Comparison of ENCODE assay signal across 8 cellular contexts in genomic region chr4:88592600-88593448, GRCh38. TPM values are rescaled to one million over a fixed set of nuclear protein-coding genes. Genes with fewer than 3 reads are reported as not detected.
A peak's percentile ranks its signal among the peaks of the same experiment; 100 is the strongest.
DNase-seq lines count a peak whose midpoint lies in the region; ATAC-seq lines count a peak whose summit lies in the region.

No MANE protein-coding gene starts in this region.

- H3K9ac ChIP-seq in BLaER1 (peak overlapping the region; percentile 87), NT2/D1 (ENCODE audit: insufficient read length, low read depth) (peak overlapping the region; percentile 64)

- ATAC-seq in GM19035 (IDR thresholded peaks at IDR 0.05; ENCODE audit: unreplicated experiment) (peak; percentile 80), HG03196 (IDR thresholded peaks at IDR 0.05; ENCODE audit: unreplicated experiment) (peak; percentile 74)

- H3K9me3 ChIP-seq in BLaER1: no peaks in the 10 kb centered on the region
- H3K9me3 ChIP-seq in NT2/D1 (ENCODE audit: insufficient read depth, low read length): no peaks in the 10 kb centered on the region

- peak overlapping the region; percentile 93 for H3K4me3 ChIP-seq in BLaER1
- H3K4me3 ChIP-seq in NT2/D1 (ENCODE audit: insufficient read length, low read depth): peak overlapping the region; percentile 62

- peaks cover 34% of the 10 kb centered on the region for H4K20me1 ChIP-seq in BLaER1

- DNase-seq in NT2/D1 (ENCODE audit: low read depth, low spot score): no peak
- peak; percentile 80 for DNase-seq in activated T-cell treated with anti-CD3 and anti-CD28 coated beads for 24 hours (ENCODE audit: low read depth)
- peak; percentile 97 for DNase-seq in epithelial cell of prostate (ENCODE audit: low read depth, low spot score)
- peak; percentile 75 for DNase-seq in mucosa of gallbladder (ENCODE audit: low spot score)
- peak; percentile 67 to 81 for DNase-seq in stimulated activated CD8-positive, alpha-beta memory T cell treated with anti-CD3 and anti-CD28 coated beads, Interleukin-4, amount 100 ng/mL, for 4 hours (ENCODE audit: low read depth in 2 of 2, low spot score in 1 of 2)

- H3K4me2 ChIP-seq in BLaER1: peak overlapping the region; percentile 90

- H3K36me3 ChIP-seq in BLaER1: peaks cover 17% of the 10 kb centered on the region; the same call in 1 of the 2 replicates
- no peaks in the 10 kb centered on the region for H3K36me3 ChIP-seq in NT2/D1 (ENCODE audit: insufficient read depth, insufficient read length, low read length)

- H3K4me1 ChIP-seq in BLaER1 (peaks cover 14% of the 10 kb centered on the region), NT2/D1 (ENCODE audit: insufficient read depth, insufficient read length) (no peaks in the 10 kb centered on the region)

- peak overlapping the region; percentile 70 for H3K27ac ChIP-seq in BLaER1
- H3K27ac ChIP-seq in epithelial cell of prostate: peak overlapping the region; percentile 81

- H3K27me3 ChIP-seq in BLaER1 (0 out of 2 replicates have a peak, but pooled peaks cover 5% of the 10 kb centered on the region), NT2/D1 (ENCODE audit: insufficient read depth, insufficient read length) (peaks cover 35% of the 10 kb centered on the region)

RNA-seq across cellular contexts. Expression of gene HERC3, which starts 0.5 kb away (rescaled TPM):
- total RNA-seq in mucosa of gallbladder: 41.0 TPM
